Comparison of ENCODE assay signal across 1 cellular context in genomic region chrX:11239230-11239629, GRCh38.
A peak's percentile ranks its signal among the peaks of the same experiment; 100 is the strongest.
TF ChIP-seq lines count a peak whose summit lies in the region.

No MANE protein-coding gene starts in this region.

TF ChIP-seq in SK-N-SH, 30 proteins besides CTCF, POLR2A, EP300 and RAD21 (continued from another document):
- TF ChIP-seq REST (IDR thresholded peaks at IDR 0.05; ENCODE audit: low read depth, low read length) (no peak), SMC3 (IDR thresholded peaks at IDR 0.05; ENCODE audit: low read depth, low read length) (no peak), ELF1 (IDR thresholded peaks at IDR 0.05) (no peak), RCOR1 (IDR thresholded peaks at IDR 0.05; ENCODE audit: low read length) (no peak), NRF1 (IDR thresholded peaks at IDR 0.05; ENCODE audit: low read depth, low read length) (no peak), CHD2 (IDR thresholded peaks at IDR 0.05; ENCODE audit: low read length, partially characterized antibody) (no peak)
- TF ChIP-seq, protein P1, sequence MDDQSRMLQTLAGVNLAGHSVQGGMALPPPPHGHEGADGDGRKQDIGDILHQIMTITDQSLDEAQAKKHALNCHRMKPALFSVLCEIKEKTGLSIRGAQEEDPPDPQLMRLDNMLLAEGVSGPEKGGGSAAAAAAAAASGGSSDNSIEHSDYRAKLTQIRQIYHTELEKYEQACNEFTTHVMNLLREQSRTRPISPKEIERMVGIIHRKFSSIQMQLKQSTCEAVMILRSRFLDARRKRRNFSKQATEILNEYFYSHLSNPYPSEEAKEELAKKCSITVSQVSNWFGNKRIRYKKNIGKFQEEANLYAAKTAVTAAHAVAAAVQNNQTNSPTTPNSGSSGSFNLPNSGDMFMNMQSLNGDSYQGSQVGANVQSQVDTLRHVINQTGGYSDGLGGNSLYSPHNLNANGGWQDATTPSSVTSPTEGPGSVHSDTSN (IDR thresholded peaks at IDR 0.05) = peak; percentile 88
